ENCODE assay signal across 25 cellular contexts in the genomic region with DNA sequence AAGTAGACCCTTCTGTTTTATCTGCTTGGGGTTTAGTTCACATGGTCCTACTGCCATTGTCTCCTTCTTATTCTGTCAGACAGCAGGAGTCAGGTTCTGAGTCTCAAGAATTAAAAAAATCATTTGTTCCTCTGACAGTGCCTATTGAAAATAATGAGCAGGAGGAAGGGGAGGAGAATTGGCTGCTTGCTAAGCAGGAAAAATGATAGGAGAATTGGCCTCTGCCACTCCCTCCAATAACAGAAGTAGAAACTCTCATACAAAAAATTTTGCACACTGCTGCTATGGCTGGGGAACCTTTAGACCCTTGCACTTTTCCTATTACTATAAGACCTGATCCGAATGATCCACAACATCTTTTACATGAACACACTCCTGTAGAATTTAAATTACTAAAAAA. TPM values are rescaled to one million over a fixed set of nuclear protein-coding genes. Genes with fewer than 3 reads are reported as not detected.
"Had no signal": no experiment of that assay in that cellular context is flagged by ENCODE, and none has a peak within 500 bp of the region (broad histone marks: within the 10 kb centered on the region; RNA-seq: fewer than 3 reads in every experiment).

No MANE protein-coding gene starts in this region.

- H3K4me3 ChIP-seq: lower lobe of right lung, right atrium auricular region, tibial artery, upper lobe of left lung, uterus had no signal

- H3K9me3 ChIP-seq: lower lobe of right lung, right atrium auricular region, tibial artery, upper lobe of left lung, uterus had no signal

- H3K27me3 ChIP-seq: right atrium auricular region, tibial artery, upper lobe of left lung, uterus had no signal

- H3K9me3 Mint-ChIP-seq: memory B cell; naive B cell; nephron progenitor cell; stimulated activated effector memory CD8-positive, alpha-beta T cell treated with anti-CD3 and anti-CD28 coated beads, Interleukin-12 subunit alpha, Interleukin-12 subunit beta, amount 100 ng/mL, for 72 hours had no signal

- H3K27ac ChIP-seq: lower lobe of right lung, right atrium auricular region, tibial artery, upper lobe of left lung, uterus had no signal

- FAIRE-seq: endometrium, frontal cortex, small intestine had no signal

- H3K4me1 Mint-ChIP-seq: memory B cell; naive B cell; nephron progenitor cell; stimulated activated effector memory CD8-positive, alpha-beta T cell treated with anti-CD3 and anti-CD28 coated beads, Interleukin-12 subunit alpha, Interleukin-12 subunit beta, amount 100 ng/mL, for 72 hours had no signal

- H3K4me1 ChIP-seq: lower lobe of right lung, right atrium auricular region, tibial artery, upper lobe of left lung, uterus had no signal

- DNase-seq: effector memory CD4-positive, alpha-beta T cell; islet precursor cell; lower lobe of right lung; midbrain; naive B cell; nephron progenitor cell; small intestine; stimulated activated CD4-positive, alpha-beta T cell treated with anti-CD3 and anti-CD28 coated beads, Interleukin-2, amount 100 ng/mL, for 48 hours; stimulated activated CD8-positive, alpha-beta memory T cell treated with anti-CD3 and anti-CD28 coated beads, Interleukin-4, amount 100 ng/mL, for 48 hours; stimulated activated naive CD8-positive, alpha-beta T cell treated with anti-CD3 and anti-CD28 coated beads, Interleukin-15, Interleukin-2, amounts not matched to agents 100 U/mL and 50 U/mL, for 24 hours; tibial artery; upper lobe of left lung; uterus had no signal

- H3K4me3 Mint-ChIP-seq: memory B cell; naive B cell; nephron progenitor cell; stimulated activated effector memory CD8-positive, alpha-beta T cell treated with anti-CD3 and anti-CD28 coated beads, Interleukin-12 subunit alpha, Interleukin-12 subunit beta, amount 100 ng/mL, for 72 hours had no signal

- H3K36me3 Mint-ChIP-seq: memory B cell; naive B cell; stimulated activated effector memory CD8-positive, alpha-beta T cell treated with anti-CD3 and anti-CD28 coated beads, Interleukin-12 subunit alpha, Interleukin-12 subunit beta, amount 100 ng/mL, for 72 hours had no signal

- H3K27me3 Mint-ChIP-seq: memory B cell, naive B cell had no signal

- H3K27ac Mint-ChIP-seq: memory B cell; naive B cell; nephron progenitor cell; stimulated activated effector memory CD8-positive, alpha-beta T cell treated with anti-CD3 and anti-CD28 coated beads, Interleukin-12 subunit alpha, Interleukin-12 subunit beta, amount 100 ng/mL, for 72 hours had no signal

- ATAC-seq: esophagus mucosa; lower lobe of right lung; stimulated activated effector memory CD8-positive, alpha-beta T cell treated with anti-CD3 and anti-CD28 coated beads, Interleukin-12 subunit alpha, Interleukin-12 subunit beta, amount 100 ng/mL, for 72 hours; stimulated activated naive CD8-positive, alpha-beta T cell treated with anti-CD3 and anti-CD28 coated beads, Interleukin-15, Interleukin-2, amounts not matched to agents 100 U/mL and 50 U/mL, for 24 hours had no signal

- H3K36me3 ChIP-seq: lower lobe of right lung, right atrium auricular region, tibial artery, upper lobe of left lung, uterus had no signal

RNA-seq across cellular contexts. Expression of gene OR13A1, which starts 35.7 kb away (rescaled TPM):
- total RNA-seq: fibroblast of lung, glomerular endothelial cell, left lobe of liver, lower lobe of right lung, osteocyte, posterior vena cava, right atrium auricular region, temporal lobe had no signal
- polyA plus RNA-seq: fibroblast of lung had no signal
